ENCODE assay signal across 1 cellular context in the genomic region with DNA sequence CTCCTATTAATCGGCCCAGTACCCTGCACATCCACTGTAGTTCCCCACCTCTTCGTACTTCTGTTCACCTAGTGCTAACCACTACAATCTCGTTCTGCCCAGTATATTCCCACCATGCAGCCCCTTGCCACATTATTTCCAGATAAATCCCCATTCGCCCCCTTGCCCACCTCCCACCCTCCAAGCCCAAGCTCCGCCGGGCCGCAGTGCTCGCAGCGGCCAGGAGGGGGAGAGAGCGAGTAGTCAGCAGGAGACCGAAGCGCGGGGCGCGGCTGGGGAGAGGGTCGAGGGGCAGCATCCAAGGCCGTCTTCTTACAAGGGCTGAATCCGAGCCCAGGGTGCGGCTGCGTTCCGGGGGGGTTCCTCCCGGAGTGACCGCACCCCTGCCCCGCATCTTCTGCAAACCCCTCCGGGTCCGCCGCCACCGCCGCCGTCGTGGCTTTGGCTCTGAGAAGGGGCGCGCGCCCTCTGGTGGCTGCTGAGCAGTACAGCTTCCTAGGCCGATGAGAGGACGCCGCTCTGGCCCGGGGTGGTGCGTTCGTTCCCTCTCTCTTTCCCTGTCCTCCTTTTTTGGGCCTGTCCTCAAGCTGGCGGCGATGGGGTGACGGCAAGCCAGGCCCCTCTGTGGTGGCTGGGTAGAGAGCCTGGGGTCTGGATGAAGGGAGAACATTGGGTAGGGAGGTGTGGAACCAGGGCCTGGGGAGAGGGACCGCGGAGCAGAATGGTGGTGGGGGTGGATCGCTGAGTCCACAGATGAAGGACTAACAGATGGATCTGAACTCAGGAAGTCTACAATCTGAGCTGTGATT.
A peak's percentile ranks its signal among the peaks of the same experiment; 100 is the strongest.
TF ChIP-seq lines count a peak whose summit lies in the region.

No MANE protein-coding gene starts in this region.

TF ChIP-seq in HepG2, 621 proteins besides CTCF, POLR2A, EP300 and RAD21 (continued from another document and continues in another):
- TF ChIP-seq, protein P1, sequence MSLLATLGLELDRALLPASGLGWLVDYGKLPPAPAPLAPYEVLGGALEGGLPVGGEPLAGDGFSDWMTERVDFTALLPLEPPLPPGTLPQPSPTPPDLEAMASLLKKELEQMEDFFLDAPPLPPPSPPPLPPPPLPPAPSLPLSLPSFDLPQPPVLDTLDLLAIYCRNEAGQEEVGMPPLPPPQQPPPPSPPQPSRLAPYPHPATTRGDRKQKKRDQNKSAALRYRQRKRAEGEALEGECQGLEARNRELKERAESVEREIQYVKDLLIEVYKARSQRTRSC (CRISPR knock-in tag; IDR thresholded peaks at IDR 0.05; ENCODE audit: low read depth): 0 out of 2 replicates have a peak, but pooled peaks have one; percentile 27
- TF ChIP-seq, protein P2, sequence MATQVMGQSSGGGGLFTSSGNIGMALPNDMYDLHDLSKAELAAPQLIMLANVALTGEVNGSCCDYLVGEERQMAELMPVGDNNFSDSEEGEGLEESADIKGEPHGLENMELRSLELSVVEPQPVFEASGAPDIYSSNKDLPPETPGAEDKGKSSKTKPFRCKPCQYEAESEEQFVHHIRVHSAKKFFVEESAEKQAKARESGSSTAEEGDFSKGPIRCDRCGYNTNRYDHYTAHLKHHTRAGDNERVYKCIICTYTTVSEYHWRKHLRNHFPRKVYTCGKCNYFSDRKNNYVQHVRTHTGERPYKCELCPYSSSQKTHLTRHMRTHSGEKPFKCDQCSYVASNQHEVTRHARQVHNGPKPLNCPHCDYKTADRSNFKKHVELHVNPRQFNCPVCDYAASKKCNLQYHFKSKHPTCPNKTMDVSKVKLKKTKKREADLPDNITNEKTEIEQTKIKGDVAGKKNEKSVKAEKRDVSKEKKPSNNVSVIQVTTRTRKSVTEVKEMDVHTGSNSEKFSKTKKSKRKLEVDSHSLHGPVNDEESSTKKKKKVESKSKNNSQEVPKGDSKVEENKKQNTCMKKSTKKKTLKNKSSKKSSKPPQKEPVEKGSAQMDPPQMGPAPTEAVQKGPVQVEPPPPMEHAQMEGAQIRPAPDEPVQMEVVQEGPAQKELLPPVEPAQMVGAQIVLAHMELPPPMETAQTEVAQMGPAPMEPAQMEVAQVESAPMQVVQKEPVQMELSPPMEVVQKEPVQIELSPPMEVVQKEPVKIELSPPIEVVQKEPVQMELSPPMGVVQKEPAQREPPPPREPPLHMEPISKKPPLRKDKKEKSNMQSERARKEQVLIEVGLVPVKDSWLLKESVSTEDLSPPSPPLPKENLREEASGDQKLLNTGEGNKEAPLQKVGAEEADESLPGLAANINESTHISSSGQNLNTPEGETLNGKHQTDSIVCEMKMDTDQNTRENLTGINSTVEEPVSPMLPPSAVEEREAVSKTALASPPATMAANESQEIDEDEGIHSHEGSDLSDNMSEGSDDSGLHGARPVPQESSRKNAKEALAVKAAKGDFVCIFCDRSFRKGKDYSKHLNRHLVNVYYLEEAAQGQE (IDR thresholded peaks at IDR 0.05; ENCODE audit: borderline replicate concordance in 1 of 2, low read depth in 1 of 2, low read length in 2 of 2): no peak
- TF ChIP-seq HNRNPL (IDR thresholded peaks at IDR 0.05; ENCODE audit: low read depth, low read length) (peak; percentile 66; the same call in 1 of the 2 replicates), ZNF724P (CRISPR knock-in tag; IDR thresholded peaks at IDR 0.05; ENCODE audit: borderline replicate concordance) (0 out of 2 replicates have a peak, but pooled peaks have one; percentile 76), HNF4G (IDR thresholded peaks at IDR 0.05; ENCODE audit: borderline replicate concordance, low read depth, low read length) (no peak), HNF4G (CRISPR knock-in tag; IDR thresholded peaks at IDR 0.05; ENCODE audit: borderline replicate concordance, low read depth) (no peak; the same call in 1 of the 2 replicates), ZNF501 (CRISPR knock-in tag; IDR thresholded peaks at IDR 0.05) (peak; percentile 93), MATR3 (CRISPR knock-in tag; IDR thresholded peaks at IDR 0.05) (no peak), HDAC6 (IDR thresholded peaks at IDR 0.05; ENCODE audit: low read depth, low read length) (no peak), ZNF761 (CRISPR knock-in tag; conservative IDR thresholded peaks at IDR 0.05) (peak; percentile 80; the same call in 1 of the 2 replicates), ZNF619 (CRISPR knock-in tag; IDR thresholded peaks at IDR 0.05) (peak; percentile 63; the same call in 1 of the 2 replicates), GATAD1 (CRISPR knock-in tag; IDR thresholded peaks at IDR 0.05) (no peak; the same call in 1 of the 2 replicates), ZIK1 (CRISPR knock-in tag; IDR thresholded peaks at IDR 0.05; ENCODE audit: borderline replicate concordance, low read depth) (no peak), ERF (CRISPR knock-in tag; IDR thresholded peaks at IDR 0.05) (peak; percentile 66), SETDB1 (CRISPR knock-in tag; IDR thresholded peaks at IDR 0.05; ENCODE audit: borderline replicate concordance) (no peak), RFX5 (IDR thresholded peaks at IDR 0.05; ENCODE audit: low read depth, low read length) (no peak), ZNF772 (CRISPR knock-in tag; IDR thresholded peaks at IDR 0.05) (peak; percentile 31; the same call in 1 of the 2 replicates), TOE1 (CRISPR knock-in tag; IDR thresholded peaks at IDR 0.05) (no peak), ZFY (CRISPR knock-in tag; IDR thresholded peaks at IDR 0.05) (peak; percentile 54; the same call in 1 of the 2 replicates), TP53 (CRISPR knock-in tag; conservative IDR thresholded peaks at IDR 0.05) (no peak), ZZZ3 (CRISPR knock-in tag; IDR thresholded peaks at IDR 0.05; ENCODE audit: borderline replicate concordance) (no peak), TSC22D2 (CRISPR knock-in tag; IDR thresholded peaks at IDR 0.05; ENCODE audit: borderline replicate concordance) (peak; percentile 77; the same call in 1 of the 2 replicates), ZNF136 (CRISPR knock-in tag; IDR thresholded peaks at IDR 0.05; ENCODE audit: low read depth) (no peak), HOXA7 (CRISPR knock-in tag; IDR thresholded peaks at IDR 0.05) (no peak)
- TF ChIP-seq, protein P3, sequence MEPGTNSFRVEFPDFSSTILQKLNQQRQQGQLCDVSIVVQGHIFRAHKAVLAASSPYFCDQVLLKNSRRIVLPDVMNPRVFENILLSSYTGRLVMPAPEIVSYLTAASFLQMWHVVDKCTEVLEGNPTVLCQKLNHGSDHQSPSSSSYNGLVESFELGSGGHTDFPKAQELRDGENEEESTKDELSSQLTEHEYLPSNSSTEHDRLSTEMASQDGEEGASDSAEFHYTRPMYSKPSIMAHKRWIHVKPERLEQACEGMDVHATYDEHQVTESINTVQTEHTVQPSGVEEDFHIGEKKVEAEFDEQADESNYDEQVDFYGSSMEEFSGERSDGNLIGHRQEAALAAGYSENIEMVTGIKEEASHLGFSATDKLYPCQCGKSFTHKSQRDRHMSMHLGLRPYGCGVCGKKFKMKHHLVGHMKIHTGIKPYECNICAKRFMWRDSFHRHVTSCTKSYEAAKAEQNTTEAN (CRISPR knock-in tag; conservative IDR thresholded peaks at IDR 0.05): 0 out of 2 replicates have a peak, but pooled peaks have one; percentile 56
- TF ChIP-seq, protein P4, sequence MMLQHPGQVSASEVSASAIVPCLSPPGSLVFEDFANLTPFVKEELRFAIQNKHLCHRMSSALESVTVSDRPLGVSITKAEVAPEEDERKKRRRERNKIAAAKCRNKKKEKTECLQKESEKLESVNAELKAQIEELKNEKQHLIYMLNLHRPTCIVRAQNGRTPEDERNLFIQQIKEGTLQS (CRISPR knock-in tag; IDR thresholded peaks at IDR 0.05): 0 out of 2 replicates have a peak, but pooled peaks have one; percentile 12
- TF ChIP-seq, protein P5, sequence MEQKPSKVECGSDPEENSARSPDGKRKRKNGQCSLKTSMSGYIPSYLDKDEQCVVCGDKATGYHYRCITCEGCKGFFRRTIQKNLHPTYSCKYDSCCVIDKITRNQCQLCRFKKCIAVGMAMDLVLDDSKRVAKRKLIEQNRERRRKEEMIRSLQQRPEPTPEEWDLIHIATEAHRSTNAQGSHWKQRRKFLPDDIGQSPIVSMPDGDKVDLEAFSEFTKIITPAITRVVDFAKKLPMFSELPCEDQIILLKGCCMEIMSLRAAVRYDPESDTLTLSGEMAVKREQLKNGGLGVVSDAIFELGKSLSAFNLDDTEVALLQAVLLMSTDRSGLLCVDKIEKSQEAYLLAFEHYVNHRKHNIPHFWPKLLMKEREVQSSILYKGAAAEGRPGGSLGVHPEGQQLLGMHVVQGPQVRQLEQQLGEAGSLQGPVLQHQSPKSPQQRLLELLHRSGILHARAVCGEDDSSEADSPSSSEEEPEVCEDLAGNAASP (CRISPR knock-in tag; IDR thresholded peaks at IDR 0.05; ENCODE audit: borderline replicate concordance): peak; percentile 8; the same call in 1 of the 2 replicates
- TF ChIP-seq, protein P6, sequence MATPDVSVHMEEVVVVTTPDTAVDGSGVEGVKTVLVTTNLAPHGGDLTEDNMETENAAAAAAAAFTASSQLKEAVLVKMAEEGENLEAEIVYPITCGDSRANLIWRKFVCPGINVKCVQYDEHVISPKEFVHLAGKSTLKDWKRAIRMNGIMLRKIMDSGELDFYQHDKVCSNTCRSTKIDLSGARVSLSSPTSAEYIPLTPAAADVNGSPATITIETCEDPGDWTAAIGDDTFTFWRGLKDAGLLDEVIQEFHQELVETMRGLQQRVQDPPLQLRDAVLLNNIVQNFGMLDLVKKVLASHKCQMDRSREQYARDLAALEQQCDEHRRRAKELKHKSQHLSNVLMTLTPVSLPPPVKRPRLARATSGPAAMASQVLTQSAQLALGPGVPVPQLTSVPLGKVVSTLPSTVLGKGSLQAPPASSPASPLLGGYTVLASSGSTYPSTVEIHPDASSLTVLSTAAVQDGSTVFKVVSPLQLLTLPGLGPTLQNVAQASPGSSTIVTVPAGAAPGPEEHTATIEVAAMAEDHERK (CRISPR knock-in tag; IDR thresholded peaks at IDR 0.05; ENCODE audit: low read depth): no peak
- TF ChIP-seq, protein P7, sequence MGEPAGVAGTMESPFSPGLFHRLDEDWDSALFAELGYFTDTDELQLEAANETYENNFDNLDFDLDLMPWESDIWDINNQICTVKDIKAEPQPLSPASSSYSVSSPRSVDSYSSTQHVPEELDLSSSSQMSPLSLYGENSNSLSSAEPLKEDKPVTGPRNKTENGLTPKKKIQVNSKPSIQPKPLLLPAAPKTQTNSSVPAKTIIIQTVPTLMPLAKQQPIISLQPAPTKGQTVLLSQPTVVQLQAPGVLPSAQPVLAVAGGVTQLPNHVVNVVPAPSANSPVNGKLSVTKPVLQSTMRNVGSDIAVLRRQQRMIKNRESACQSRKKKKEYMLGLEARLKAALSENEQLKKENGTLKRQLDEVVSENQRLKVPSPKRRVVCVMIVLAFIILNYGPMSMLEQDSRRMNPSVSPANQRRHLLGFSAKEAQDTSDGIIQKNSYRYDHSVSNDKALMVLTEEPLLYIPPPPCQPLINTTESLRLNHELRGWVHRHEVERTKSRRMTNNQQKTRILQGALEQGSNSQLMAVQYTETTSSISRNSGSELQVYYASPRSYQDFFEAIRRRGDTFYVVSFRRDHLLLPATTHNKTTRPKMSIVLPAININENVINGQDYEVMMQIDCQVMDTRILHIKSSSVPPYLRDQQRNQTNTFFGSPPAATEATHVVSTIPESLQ (CRISPR knock-in tag; conservative IDR thresholded peaks at IDR 0.05): 0 out of 2 replicates have a peak, but pooled peaks have one; percentile 70
- TF ChIP-seq, protein P8, sequence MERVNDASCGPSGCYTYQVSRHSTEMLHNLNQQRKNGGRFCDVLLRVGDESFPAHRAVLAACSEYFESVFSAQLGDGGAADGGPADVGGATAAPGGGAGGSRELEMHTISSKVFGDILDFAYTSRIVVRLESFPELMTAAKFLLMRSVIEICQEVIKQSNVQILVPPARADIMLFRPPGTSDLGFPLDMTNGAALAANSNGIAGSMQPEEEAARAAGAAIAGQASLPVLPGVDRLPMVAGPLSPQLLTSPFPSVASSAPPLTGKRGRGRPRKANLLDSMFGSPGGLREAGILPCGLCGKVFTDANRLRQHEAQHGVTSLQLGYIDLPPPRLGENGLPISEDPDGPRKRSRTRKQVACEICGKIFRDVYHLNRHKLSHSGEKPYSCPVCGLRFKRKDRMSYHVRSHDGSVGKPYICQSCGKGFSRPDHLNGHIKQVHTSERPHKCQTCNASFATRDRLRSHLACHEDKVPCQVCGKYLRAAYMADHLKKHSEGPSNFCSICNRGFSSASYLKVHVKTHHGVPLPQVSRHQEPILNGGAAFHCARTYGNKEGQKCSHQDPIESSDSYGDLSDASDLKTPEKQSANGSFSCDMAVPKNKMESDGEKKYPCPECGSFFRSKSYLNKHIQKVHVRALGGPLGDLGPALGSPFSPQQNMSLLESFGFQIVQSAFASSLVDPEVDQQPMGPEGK (CRISPR knock-in tag; IDR thresholded peaks at IDR 0.05): peak; percentile 63
- TF ChIP-seq, protein P9, sequence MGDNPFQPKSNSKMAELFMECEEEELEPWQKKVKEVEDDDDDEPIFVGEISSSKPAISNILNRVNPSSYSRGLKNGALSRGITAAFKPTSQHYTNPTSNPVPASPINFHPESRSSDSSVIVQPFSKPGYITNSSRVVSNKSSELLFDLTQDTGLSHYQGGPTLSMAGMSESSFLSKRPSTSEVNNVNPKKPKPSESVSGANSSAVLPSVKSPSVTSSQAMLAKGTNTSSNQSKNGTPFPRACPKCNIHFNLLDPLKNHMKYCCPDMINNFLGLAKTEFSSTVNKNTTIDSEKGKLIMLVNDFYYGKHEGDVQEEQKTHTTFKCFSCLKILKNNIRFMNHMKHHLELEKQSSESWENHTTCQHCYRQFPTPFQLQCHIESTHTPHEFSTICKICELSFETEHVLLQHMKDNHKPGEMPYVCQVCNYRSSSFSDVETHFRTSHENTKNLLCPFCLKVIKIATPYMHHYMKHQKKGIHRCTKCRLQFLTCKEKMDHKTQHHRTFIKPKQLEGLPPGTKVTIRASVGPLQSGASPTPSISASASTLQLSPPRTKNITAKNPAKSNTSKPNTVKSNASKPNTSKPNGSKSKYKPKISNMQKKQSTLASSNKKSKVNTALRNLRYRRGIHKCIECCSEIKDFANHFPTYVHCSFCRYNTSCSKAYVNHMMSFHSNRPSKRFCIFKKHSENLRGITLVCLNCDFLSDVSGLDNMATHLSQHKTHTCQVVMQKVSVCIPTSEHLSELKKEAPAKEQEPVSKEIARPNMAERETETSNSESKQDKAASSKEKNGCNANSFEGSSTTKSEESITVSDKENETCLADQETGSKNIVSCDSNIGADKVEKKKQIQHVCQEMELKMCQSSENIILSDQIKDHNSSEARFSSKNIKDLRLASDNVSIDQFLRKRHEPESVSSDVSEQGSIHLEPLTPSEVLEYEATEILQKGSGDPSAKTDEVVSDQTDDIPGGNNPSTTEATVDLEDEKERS (CRISPR knock-in tag; IDR thresholded peaks at IDR 0.05): peak; percentile 65; the same call in 1 of the 2 replicates
